ENCODE assay signal across 21 cellular contexts in the genomic region with DNA sequence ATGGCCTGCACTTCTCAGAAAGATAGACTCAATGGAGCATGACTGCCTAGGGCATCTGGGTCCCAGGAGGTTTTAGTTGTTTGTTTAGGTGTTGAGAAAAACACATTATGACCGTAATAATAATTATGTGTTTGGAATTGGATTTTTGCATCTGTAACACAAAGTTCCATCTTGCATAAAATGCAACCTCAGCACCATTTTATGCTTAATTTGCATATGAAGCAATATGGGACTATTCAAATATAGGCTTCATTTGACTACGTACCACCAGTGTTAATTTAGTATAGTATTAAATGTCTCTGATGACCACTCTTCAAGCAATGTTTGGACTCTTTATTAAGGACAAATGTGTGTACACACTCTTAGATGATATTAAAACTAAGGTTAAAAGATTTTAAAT.
A peak's percentile ranks its signal among the peaks of the same experiment; 100 is the strongest.
DNase-seq lines count a peak whose midpoint lies in the region; ATAC-seq, FAIRE-seq and TF ChIP-seq lines count a peak whose summit lies in the region.
"Had no signal": no experiment of that assay in that cellular context is flagged by ENCODE, and none has a peak within 500 bp of the region (broad histone marks: within the 10 kb centered on the region; RNA-seq: fewer than 3 reads in every experiment).

No MANE protein-coding gene starts in this region.

- H3K27me3 ChIP-seq in HepG2 (ENCODE audit: control insufficient read depth in 1 of 2, insufficient read depth in 2 of 2, low read length in 2 of 2) = no peaks in the 10 kb centered on the region
- no peaks in the 10 kb centered on the region for H3K27me3 ChIP-seq in right lobe of liver
- H3K27me3 ChIP-seq: SJSA1 had no signal

- H3K27ac ChIP-seq in HepG2 (ENCODE audit: extremely low read length, insufficient read depth, low read length) (no peak overlapping the region), right lobe of liver (no peak overlapping the region)
- H3K27ac ChIP-seq: SJSA1 had no signal

- no peaks in the 10 kb centered on the region for H3K4me1 ChIP-seq in HepG2 (ENCODE audit: insufficient read depth, low read length)
- no peaks in the 10 kb centered on the region for H3K4me1 ChIP-seq in right lobe of liver
- H3K4me1 ChIP-seq: SJSA1 had no signal

- H3K4me3 ChIP-seq in HepG2 (replicated peaks in 1 of 3; ENCODE audit: insufficient read depth in 1 of 3, low read depth in 2 of 3, low read length in 3 of 3) (no peak overlapping the region), right lobe of liver (no peak overlapping the region)
- H3K4me3 ChIP-seq: GM12878, SJSA1 had no signal

- ATAC-seq in HepG2 (no peak), right lobe of liver (no peak), HG03571 (IDR thresholded peaks at IDR 0.05; ENCODE audit: unreplicated experiment) (no peak)
- ATAC-seq: GM12878, Right ventricle myocardium inferior had no signal

- no peaks in the 10 kb centered on the region for H3K9me3 ChIP-seq in HepG2 (ENCODE audit: low read length)
- no peaks in the 10 kb centered on the region for H3K9me3 ChIP-seq in right lobe of liver
- H3K9me3 ChIP-seq: SJSA1 had no signal

- in situ Hi-C loops in HepG2 (cut with HindIII; ENCODE audit: extremely low pct_ligation_motif_present, low pct_unique_long_range_greater_than_20kb) = no loop called here

- peak; percentile 16 to 63 for DNase-seq in NCI-H187 (lab: John Stamatoyannopoulos, UW)
- DNase-seq in NCI-H187 treated with DMSO at 0.1 percent for 48 hours (lab: John Stamatoyannopoulos, UW) = no peak
- DNase-seq in HepG2 (ENCODE audit: low spot score) = no peak
- no peak for DNase-seq in right lobe of liver
- DNase-seq in NCI-H345 treated with DMSO at 0.1 percent for 48 hours (lab: John Stamatoyannopoulos, UW; ENCODE audit: unreplicated experiment) = peak; percentile 16
- peak; percentile 13 for DNase-seq in left kidney (ENCODE audit: low read depth, low spot score)
- no peak for DNase-seq in cerebellum (ENCODE audit: low spot score)
- DNase-seq: DND-41, H7, HFFc6, MV-4-11, NCI-H1417 treated with DMSO at 0.1 percent for 48 hours, NCI-H2029 treated with DMSO at 0.1 percent for 48 hours, NCI-H226, NCI-H524 treated with DMSO at 0.1 percent for 48 hours, T-helper 9 cell had no signal

- TF ChIP-seq CTCF in HepG2 (CRISPR knock-in tag; IDR thresholded peaks at IDR 0.05) (no peak), right lobe of liver (IDR thresholded peaks at IDR 0.05) (no peak)

- no peak overlapping the region for H3K4me2 ChIP-seq in HepG2 (ENCODE audit: low read depth, low read length)

- POLR2A ChIA-PET in HepG2 (lab: Yijun Ruan, JAX) = no interaction called here

- intact Hi-C loops in HepG2 (cut with micrococcal nuclease; ENCODE audit: unreplicated experiment) = no loop called here
- intact Hi-C loops in right lobe of liver (cut with DNase I) = no loop called here

- TF ChIP-seq EP300 in HepG2 (IDR thresholded peaks at IDR 0.05; ENCODE audit: low read depth in 2 of 2, low read length in 2 of 2) (no peak), HepG2 (CRISPR knock-in tag; IDR thresholded peaks at IDR 0.05; ENCODE audit: borderline replicate concordance) (no peak)

- no peak for FAIRE-seq in HepG2 (lab: Jason Lieb, UNC)
- FAIRE-seq: A204.1 had no signal

- CTCF ChIA-PET in HepG2 (lab: Yijun Ruan, JAX; ENCODE audit: low intra/inter-chr PET ratio, low total read pairs) = no interaction called here

- WGBS in HepG2 (ENCODE audit: low lambda C conversion rate) = 24% methylated on average over 2 of the region's 2 CpGs
- WGBS in right lobe of liver (ENCODE audit: insufficient coverage, low coverage, low lambda C conversion rate, missing lambda C conversion rate) = 57% methylated on average over 2 of the region's 2 CpGs

- no peaks in the 10 kb centered on the region for H4K20me1 ChIP-seq in HepG2 (ENCODE audit: insufficient read depth, low read length)

- no peak overlapping the region for H2AFZ ChIP-seq in HepG2 (ENCODE audit: low read length)

- TF ChIP-seq POLR2A in HepG2 (IDR thresholded peaks at IDR 0.05; ENCODE audit: insufficient read depth in 1 of 2, low read depth in 2 of 2, low read length in 2 of 2) (no peak), right lobe of liver (IDR thresholded peaks at IDR 0.05) (no peak)

- BruUV-seq in HepG2 (replicated peaks; lab: Mats Ljungman, UMichigan) = no TSS peak

- no peaks in the 10 kb centered on the region for H3K79me2 ChIP-seq in HepG2 (ENCODE audit: insufficient read depth, low read length)

- H3K36me3 ChIP-seq in HepG2 (replicated peaks in 1 of 2; ENCODE audit: control insufficient read depth in 1 of 2, insufficient read depth in 2 of 2, low read length in 2 of 2) (no peaks in the 10 kb centered on the region), right lobe of liver (no peaks in the 10 kb centered on the region)
- H3K36me3 ChIP-seq: SJSA1 had no signal

- TF ChIP-seq RAD21 in HepG2 (CRISPR knock-in tag; IDR thresholded peaks at IDR 0.05) = no peak

- no peak overlapping the region for H3K9ac ChIP-seq in HepG2 (ENCODE audit: insufficient read depth, low read depth, low read length)

TF ChIP-seq in HepG2, 621 proteins besides CTCF, POLR2A, EP300 and RAD21:
- TF ChIP-seq MAFF (IDR thresholded peaks at IDR 0.05; ENCODE audit: low read depth, low read length) (peak; percentile 93), MAFK (conservative IDR thresholded peaks at IDR 0.05 in 1 of 2, IDR thresholded peaks at IDR 0.05 in 1 of 2; ENCODE audit: low read length in 2 of 2) (peak; percentile 88 to 92)
- TF ChIP-seq, protein P1, sequence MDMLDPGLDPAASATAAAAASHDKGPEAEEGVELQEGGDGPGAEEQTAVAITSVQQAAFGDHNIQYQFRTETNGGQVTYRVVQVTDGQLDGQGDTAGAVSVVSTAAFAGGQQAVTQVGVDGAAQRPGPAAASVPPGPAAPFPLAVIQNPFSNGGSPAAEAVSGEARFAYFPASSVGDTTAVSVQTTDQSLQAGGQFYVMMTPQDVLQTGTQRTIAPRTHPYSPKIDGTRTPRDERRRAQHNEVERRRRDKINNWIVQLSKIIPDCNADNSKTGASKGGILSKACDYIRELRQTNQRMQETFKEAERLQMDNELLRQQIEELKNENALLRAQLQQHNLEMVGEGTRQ (IDR thresholded peaks at IDR 0.05; ENCODE audit: low read depth, low read length) = no peak
- TF ChIP-seq, protein P1 (CRISPR knock-in tag; IDR thresholded peaks at IDR 0.05; ENCODE audit: borderline replicate concordance) = no peak
- TF ChIP-seq, protein P2, sequence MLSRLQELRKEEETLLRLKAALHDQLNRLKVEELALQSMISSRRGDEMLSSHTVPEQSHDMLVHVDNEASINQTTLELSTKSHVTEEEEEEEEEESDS (CRISPR knock-in tag; IDR thresholded peaks at IDR 0.05; ENCODE audit: borderline replicate concordance) = no peak
- TF ChIP-seq, protein P3, sequence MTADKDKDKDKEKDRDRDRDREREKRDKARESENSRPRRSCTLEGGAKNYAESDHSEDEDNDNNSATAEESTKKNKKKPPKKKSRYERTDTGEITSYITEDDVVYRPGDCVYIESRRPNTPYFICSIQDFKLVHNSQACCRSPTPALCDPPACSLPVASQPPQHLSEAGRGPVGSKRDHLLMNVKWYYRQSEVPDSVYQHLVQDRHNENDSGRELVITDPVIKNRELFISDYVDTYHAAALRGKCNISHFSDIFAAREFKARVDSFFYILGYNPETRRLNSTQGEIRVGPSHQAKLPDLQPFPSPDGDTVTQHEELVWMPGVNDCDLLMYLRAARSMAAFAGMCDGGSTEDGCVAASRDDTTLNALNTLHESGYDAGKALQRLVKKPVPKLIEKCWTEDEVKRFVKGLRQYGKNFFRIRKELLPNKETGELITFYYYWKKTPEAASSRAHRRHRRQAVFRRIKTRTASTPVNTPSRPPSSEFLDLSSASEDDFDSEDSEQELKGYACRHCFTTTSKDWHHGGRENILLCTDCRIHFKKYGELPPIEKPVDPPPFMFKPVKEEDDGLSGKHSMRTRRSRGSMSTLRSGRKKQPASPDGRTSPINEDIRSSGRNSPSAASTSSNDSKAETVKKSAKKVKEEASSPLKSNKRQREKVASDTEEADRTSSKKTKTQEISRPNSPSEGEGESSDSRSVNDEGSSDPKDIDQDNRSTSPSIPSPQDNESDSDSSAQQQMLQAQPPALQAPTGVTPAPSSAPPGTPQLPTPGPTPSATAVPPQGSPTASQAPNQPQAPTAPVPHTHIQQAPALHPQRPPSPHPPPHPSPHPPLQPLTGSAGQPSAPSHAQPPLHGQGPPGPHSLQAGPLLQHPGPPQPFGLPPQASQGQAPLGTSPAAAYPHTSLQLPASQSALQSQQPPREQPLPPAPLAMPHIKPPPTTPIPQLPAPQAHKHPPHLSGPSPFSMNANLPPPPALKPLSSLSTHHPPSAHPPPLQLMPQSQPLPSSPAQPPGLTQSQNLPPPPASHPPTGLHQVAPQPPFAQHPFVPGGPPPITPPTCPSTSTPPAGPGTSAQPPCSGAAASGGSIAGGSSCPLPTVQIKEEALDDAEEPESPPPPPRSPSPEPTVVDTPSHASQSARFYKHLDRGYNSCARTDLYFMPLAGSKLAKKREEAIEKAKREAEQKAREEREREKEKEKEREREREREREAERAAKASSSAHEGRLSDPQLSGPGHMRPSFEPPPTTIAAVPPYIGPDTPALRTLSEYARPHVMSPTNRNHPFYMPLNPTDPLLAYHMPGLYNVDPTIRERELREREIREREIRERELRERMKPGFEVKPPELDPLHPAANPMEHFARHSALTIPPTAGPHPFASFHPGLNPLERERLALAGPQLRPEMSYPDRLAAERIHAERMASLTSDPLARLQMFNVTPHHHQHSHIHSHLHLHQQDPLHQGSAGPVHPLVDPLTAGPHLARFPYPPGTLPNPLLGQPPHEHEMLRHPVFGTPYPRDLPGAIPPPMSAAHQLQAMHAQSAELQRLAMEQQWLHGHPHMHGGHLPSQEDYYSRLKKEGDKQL (CRISPR knock-in tag; IDR thresholded peaks at IDR 0.05; ENCODE audit: low read depth) = no peak
TF ChIP-seq in HepG2: peak in this region for 2.

Comparison
In these comparisons a context has a peak if more than half of its experiments do, and no peak if none do; other contexts are left out.
1. DNase-seq: peak in NCI-H187 (2 of 2), NCI-H345 treated with DMSO at 0.1 percent for 48 hours (single experiment) and left kidney (single experiment); none in NCI-H187 treated with DMSO at 0.1 percent for 48 hours (single experiment), HepG2 (single experiment), right lobe of liver (0 of 3) and cerebellum (single experiment).